Comparison of ENCODE assay signal across 11 cellular contexts in genomic region chr13:94312511-94313191, GRCh38.
DNase-seq lines count a peak whose midpoint lies in the region; ATAC-seq and TF ChIP-seq lines count a peak whose summit lies in the region.
"Had no signal": no experiment of that assay in that cellular context is flagged by ENCODE, and none has a peak within 500 bp of the region (broad histone marks: within the 10 kb centered on the region; RNA-seq: fewer than 3 reads in every experiment).

No MANE protein-coding gene starts in this region.

- no peaks in the 10 kb centered on the region for H3F3A ChIP-seq in GM23338 (replicated peaks; ENCODE audit: low read depth)

- no peak overlapping the region for H3K27ac ChIP-seq in GM23338 (ENCODE audit: low read depth)
- peak overlapping the region in 2 of 4 donors; percentile 8 to 16 for H3K27ac ChIP-seq in esophagus squamous epithelium
- H3K27ac ChIP-seq: cardiac muscle cell had no signal

- H2AFZ ChIP-seq in GM23338 = no peak overlapping the region

- no peaks in the 10 kb centered on the region for H3K79me2 ChIP-seq in GM23338 (replicated peaks; ENCODE audit: insufficient read depth)

- CTCF ChIA-PET in activated CD4-positive, alpha-beta T cell treated with anti-CD3 and anti-CD28 coated beads for 36 hours (lab: Charles Lee) = interaction anchor here (1.1 kb wide), 1 partner anchor 9 kb away, joined by 3 read pairs; no protein-coding TSS in a partner anchor

- DNase-seq in GM23338 (ENCODE audit: low spot score) (no peak), NCI-H2081 treated with DMSO at 0.1 percent for 48 hours (lab: John Stamatoyannopoulos, UW) (peak; percentile 20), left kidney (ENCODE audit: low read depth, low spot score) (peak; percentile 84), KBM-7 (no peak), HuH-7 (ENCODE audit: low spot score) (no peak), esophagus squamous epithelium (lab: John Stamatoyannopoulos, UW) (no peak)
- DNase-seq in activated CD4-positive, alpha-beta T cell treated with anti-CD3 and anti-CD28 coated beads for 36 hours = no peak
- DNase-seq: KG1, kidney had no signal

- H3K4me3 ChIP-seq in GM23338 (no peak overlapping the region), esophagus squamous epithelium (no peak overlapping the region)
- H3K4me3 ChIP-seq: cardiac muscle cell had no signal

- no peak for TF ChIP-seq POLR2A in esophagus squamous epithelium (IDR thresholded peaks at IDR 0.05)

- H3K27ac Mint-ChIP-seq in GM23338 = peak overlapping the region; percentile 92
- no peak overlapping the region for H3K27ac Mint-ChIP-seq in activated CD4-positive, alpha-beta T cell treated with anti-CD3 and anti-CD28 coated beads for 36 hours

- intact Hi-C loops in activated CD4-positive, alpha-beta T cell treated with anti-CD3 and anti-CD28 coated beads for 36 hours (cut with DNase I, micrococcal nuclease) = no loop called here
- intact Hi-C loops in esophagus squamous epithelium (cut with DNase I) = no loop called here

- 40 to 53% methylated on average over 15 of the region's 15 CpGs for WGBS in esophagus squamous epithelium, 2 donors

- in situ Hi-C loops in KBM-7 (cut with MboI; ENCODE audit: low pct_unique_long_range_greater_than_20kb, low sequenced_read_pairs) = no loop called here

- H3K4me3 Mint-ChIP-seq in GM23338 = no peak overlapping the region
- no peak overlapping the region for H3K4me3 Mint-ChIP-seq in activated CD4-positive, alpha-beta T cell treated with anti-CD3 and anti-CD28 coated beads for 36 hours

- H3K4me1 ChIP-seq in GM23338 (ENCODE audit: insufficient read depth) (peaks cover 17% of the 10 kb centered on the region; the same call in 1 of the 2 replicates), esophagus squamous epithelium (peaks cover 0 to 39% (median 20%) of the 10 kb centered on the region in 3 donors)

- H3K27me3 Mint-ChIP-seq in GM23338 (ENCODE audit: insufficient read depth, low read depth, poor library complexity) = peaks cover 4% of the 10 kb centered on the region
- no peaks in the 10 kb centered on the region for H3K27me3 Mint-ChIP-seq in activated CD4-positive, alpha-beta T cell treated with anti-CD3 and anti-CD28 coated beads for 36 hours

- ATAC-seq in GM18498 (IDR thresholded peaks at IDR 0.05; ENCODE audit: unreplicated experiment) = peak; percentile 95
- peak; percentile 64 for ATAC-seq in GM23338
- ATAC-seq in activated CD4-positive, alpha-beta T cell treated with anti-CD3 and anti-CD28 coated beads for 36 hours = no peak

- H3K36me3 ChIP-seq in GM23338 (ENCODE audit: insufficient read depth) (no peaks in the 10 kb centered on the region), esophagus squamous epithelium (no peaks in the 10 kb centered on the region)
- H3K36me3 ChIP-seq: cardiac muscle cell had no signal

- H3K27me3 ChIP-seq in GM23338 (ENCODE audit: insufficient read depth) = no peaks in the 10 kb centered on the region
- H3K27me3 ChIP-seq in esophagus squamous epithelium = no peaks in the 10 kb centered on the region
- H3K27me3 ChIP-seq: cardiac muscle cell had no signal

- TF ChIP-seq CTCF in GM23338 (conservative IDR thresholded peaks at IDR 0.05; ENCODE audit: low read depth in 2 of 2) (no peak), esophagus squamous epithelium (IDR thresholded peaks at IDR 0.05) (no peak)

- H3K9me3 ChIP-seq in esophagus squamous epithelium = no peaks in the 10 kb centered on the region

- POLR2A ChIA-PET in activated CD4-positive, alpha-beta T cell treated with anti-CD3 and anti-CD28 coated beads for 36 hours (lab: Charles Lee) = no interaction called here

- no peaks in the 10 kb centered on the region for H3K9me2 ChIP-seq in GM23338 (ENCODE audit: insufficient read depth)

- H3K4me2 ChIP-seq in GM23338 = peak overlapping the region; percentile 59

- H3K4me1 Mint-ChIP-seq in GM23338 = peaks cover 27% of the 10 kb centered on the region
- peaks cover 8% of the 10 kb centered on the region for H3K4me1 Mint-ChIP-seq in activated CD4-positive, alpha-beta T cell treated with anti-CD3 and anti-CD28 coated beads for 36 hours

- H3K36me3 Mint-ChIP-seq in GM23338 (ENCODE audit: low read depth) = no peaks in the 10 kb centered on the region
- H3K36me3 Mint-ChIP-seq in activated CD4-positive, alpha-beta T cell treated with anti-CD3 and anti-CD28 coated beads for 36 hours (ENCODE audit: low read depth) = no peaks in the 10 kb centered on the region

- H4K20me1 ChIP-seq in GM23338 (replicated peaks; ENCODE audit: insufficient read depth) = no peaks in the 10 kb centered on the region

- no peaks in the 10 kb centered on the region for H3K9me3 Mint-ChIP-seq in GM23338
- H3K9me3 Mint-ChIP-seq in activated CD4-positive, alpha-beta T cell treated with anti-CD3 and anti-CD28 coated beads for 36 hours (ENCODE audit: low read depth) = no peaks in the 10 kb centered on the region

TF ChIP-seq in GM23338, 12 proteins besides CTCF, POLR2A, EP300 and RAD21 (continues in another document):
- TF ChIP-seq REST (IDR thresholded peaks at IDR 0.05; ENCODE audit: unreplicated experiment) (no peak), NANOG (IDR thresholded peaks at IDR 0.05; ENCODE audit: borderline replicate concordance) (no peak), POLR2AphosphoS5 (IDR thresholded peaks at IDR 0.05; ENCODE audit: low read depth) (no peak), EZH2phosphoT487 (IDR thresholded peaks at IDR 0.05; ENCODE audit: unreplicated experiment) (no peak), JUNB (IDR thresholded peaks at IDR 0.05; ENCODE audit: unreplicated experiment) (no peak), ZNF331 (CRISPR knock-in tag; IDR thresholded peaks at IDR 0.05; ENCODE audit: low read depth) (no peak)

Comparison
In these comparisons a context has a peak if more than half of its experiments do, and no peak if none do; other contexts are left out.
1. DNase-seq: peak in NCI-H2081 treated with DMSO at 0.1 percent for 48 hours (single experiment) and left kidney (single experiment); none in GM23338 (single experiment), KBM-7 (single experiment), HuH-7 (single experiment), activated CD4-positive, alpha-beta T cell treated with anti-CD3 and anti-CD28 coated beads for 36 hours (single experiment) and esophagus squamous epithelium (single experiment).